Comparison of ENCODE assay signal across 8 cellular contexts in the genomic region with DNA sequence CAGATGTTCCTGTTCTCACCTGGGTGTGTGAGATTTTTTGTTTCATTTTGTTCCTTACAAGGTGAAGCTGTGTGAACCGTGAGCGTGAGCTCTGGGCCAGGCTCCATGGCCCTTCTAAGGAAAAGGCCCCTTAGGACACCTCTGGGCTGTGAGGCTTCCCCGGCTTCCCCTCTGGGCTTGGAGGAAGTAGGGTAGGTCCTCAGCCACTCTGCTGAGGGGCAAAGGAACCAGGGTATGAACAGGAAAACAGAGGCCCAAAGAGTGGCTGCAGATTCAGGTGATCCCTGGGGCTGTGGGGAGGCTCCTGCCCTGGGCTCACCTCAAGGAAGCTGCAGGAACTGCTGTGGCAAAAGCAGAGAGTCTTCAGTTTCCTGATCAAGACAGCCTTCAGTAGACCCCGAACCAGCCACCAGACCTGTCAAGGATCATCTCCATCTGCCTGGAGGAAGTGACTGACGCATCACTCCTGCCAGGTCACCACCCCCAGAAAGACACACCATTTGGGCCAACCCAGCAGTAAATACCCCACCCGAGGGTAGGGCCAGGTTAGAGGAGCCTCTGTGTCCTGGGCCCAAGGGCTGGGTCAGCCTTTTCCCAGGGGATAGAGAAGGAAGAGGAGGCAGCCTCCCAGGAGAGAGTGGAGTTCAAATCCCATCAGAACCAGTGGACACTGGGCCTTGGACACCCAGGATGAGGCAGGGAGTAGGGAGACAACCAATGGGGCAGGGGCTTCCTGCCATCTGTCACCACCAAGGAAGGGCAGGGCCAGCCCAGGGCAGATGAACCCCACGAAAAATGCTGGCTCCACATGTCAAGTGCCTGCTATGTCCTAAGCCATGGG. TPM values are rescaled to one million over a fixed set of nuclear protein-coding genes. Genes with fewer than 3 reads are reported as not detected.
DNase-seq lines count a peak whose midpoint lies in the region; ATAC-seq, FAIRE-seq and TF ChIP-seq lines count a peak whose summit lies in the region.

No MANE protein-coding gene starts in this region.

- peak overlapping the region; percentile 68 to 83 (median 75) for H3K9ac ChIP-seq in BLaER1 treated with 17β-estradiol and CSF1 and Interleukin-3, amounts not matched to agents 10 nM and 100 nM
- peak overlapping the region; percentile 79 to 99 for H3K9ac ChIP-seq in mucosa of rectum (ENCODE audit: low read depth in 1 of 2, low read length in 2 of 2)

- H4K20me1 ChIP-seq in BLaER1 treated with 17β-estradiol and CSF1 and Interleukin-3, amounts not matched to agents 10 nM and 100 nM, result peaks cover 0 to 15% (median 0%) of the 10 kb centered on the region in 11 experiments; a peak in 5 of 22 replicates

- H3K9me3 ChIP-seq in BLaER1 treated with 17β-estradiol and CSF1 and Interleukin-3, amounts not matched to agents 10 nM and 100 nM (replicated peaks in 1 of 11), result no peaks in the 10 kb centered on the region
- H3K9me3 ChIP-seq in adrenal gland (replicated peaks in 1 of 3) (no peaks in the 10 kb centered on the region), mucosa of rectum (ENCODE audit: control insufficient read depth in 2 of 2, low read length in 2 of 2) (no peaks in the 10 kb centered on the region)

- DNase-seq in SKM-1 (lab: John Stamatoyannopoulos, UW; ENCODE audit: unreplicated experiment), result peak; percentile 68
- no peak for DNase-seq in adrenal gland
- no peak for DNase-seq in D721Med (ENCODE audit: insufficient read length, low spot score)
- no peak for DNase-seq in AG08396 (ENCODE audit: low spot score)

- intact Hi-C loops in adrenal gland (cut with DNase I), result loop anchor here in 1 of 2 donors (5.0 kb wide), 1 partner anchor 33 kb away; no protein-coding TSS in a partner anchor

- peak overlapping the region; percentile 84 to 100 (median 93) for H3K4me2 ChIP-seq in BLaER1 treated with 17β-estradiol and CSF1 and Interleukin-3, amounts not matched to agents 10 nM and 100 nM

- no peak for ATAC-seq in HG03469 (IDR thresholded peaks at IDR 0.05; ENCODE audit: unreplicated experiment)
- no peak for ATAC-seq in GM18517 (IDR thresholded peaks at IDR 0.05; ENCODE audit: unreplicated experiment)

- H3K36me3 ChIP-seq in BLaER1 treated with 17β-estradiol and CSF1 and Interleukin-3, amounts not matched to agents 10 nM and 100 nM, result peaks cover 0 to 30% (median 25%) of the 10 kb centered on the region in 11 experiments; a peak in 21 of 22 replicates
- peaks cover 0 to 15% of the 10 kb centered on the region in 2 donors for H3K36me3 ChIP-seq in adrenal gland (replicated peaks in 1 of 2)
- H3K36me3 ChIP-seq in mucosa of rectum (ENCODE audit: control insufficient read depth in 2 of 2, insufficient read depth in 2 of 2, low read length in 2 of 2), result peaks cover 3% of the 10 kb centered on the region in 2 donors

- H3K27ac ChIP-seq in BLaER1 treated with 17β-estradiol and CSF1 and Interleukin-3, amounts not matched to agents 10 nM and 100 nM, result peak overlapping the region; percentile 78 to 90 (median 83)
- H3K27ac ChIP-seq in adrenal gland (peak overlapping the region; percentile 5 to 88 (median 26)), mucosa of rectum (ENCODE audit: low read depth in 2 of 2, low read length in 2 of 2) (peak overlapping the region; percentile 96 to 98)

- no peak for TF ChIP-seq POLR2A in adrenal gland (IDR thresholded peaks at IDR 0.05)

- 57 to 78% (median 63%) methylated on average over 2 to 7 of the region's 7 CpGs for WGBS in adrenal gland, 4 donors

- FAIRE-seq in D721Med (lab: Jason Lieb, UNC), result no peak

- no peaks in the 10 kb centered on the region for H3K27me3 ChIP-seq in BLaER1 treated with 17β-estradiol and CSF1 and Interleukin-3, amounts not matched to agents 10 nM and 100 nM
- H3K27me3 ChIP-seq in adrenal gland, result no peaks in the 10 kb centered on the region
- H3K27me3 ChIP-seq in mucosa of rectum (ENCODE audit: control insufficient read depth in 2 of 2, insufficient read depth in 2 of 2, low read length in 2 of 2), result no peaks in the 10 kb centered on the region

- TF ChIP-seq CTCF in adrenal gland (IDR thresholded peaks at IDR 0.05), result no peak
- TF ChIP-seq CTCF in D721Med (IDR thresholded peaks at IDR 0.05; ENCODE audit: insufficient read depth, missing control alignments), result no peak

- peak overlapping the region; percentile 18 to 69 (median 40); a peak in 19 of 20 replicates for H3K4me3 ChIP-seq in BLaER1 treated with 17β-estradiol and CSF1 and Interleukin-3, amounts not matched to agents 10 nM and 100 nM
- H3K4me3 ChIP-seq in adrenal gland (no peak overlapping the region), mucosa of rectum (ENCODE audit: low read length in 2 of 2) (peak overlapping the region; percentile 73 to 78)

- H3K4me1 ChIP-seq in BLaER1 treated with 17β-estradiol and CSF1 and Interleukin-3, amounts not matched to agents 10 nM and 100 nM, result peaks cover 81 to 99% (median 94%) of the 10 kb centered on the region in 10 experiments
- H3K4me1 ChIP-seq in adrenal gland (replicated peaks in 1 of 2) (peaks cover 13 to 45% of the 10 kb centered on the region in 2 donors), mucosa of rectum (ENCODE audit: control insufficient read depth in 2 of 2, insufficient read depth in 2 of 2, low read length in 2 of 2) (peaks cover 38 to 57% of the 10 kb centered on the region in 2 donors)

RNA-seq across cellular contexts. Expression of gene ST6GALNAC6, which starts 5.7 kb away (rescaled TPM):
- total RNA-seq in adrenal gland, result 100 to 1,000 TPM in 1 of 8 donors, 10 to 100 TPM in 7; 39.1 to 129 (median 68.1) TPM
- 10 to 100 TPM; 26.7 to 46.9 (median 40.0) TPM for polyA plus RNA-seq in adrenal gland

RNA-seq across cellular contexts. Expression of gene ST6GALNAC4, which starts 11.7 kb away (rescaled TPM):
- total RNA-seq in adrenal gland, result 10 to 100 TPM in 7 of 8 donors, 1 to 10 TPM in 1; 8.7 to 65.7 (median 24.7) TPM
- 1 to 10 TPM; 5.3 to 9.2 (median 8.6) TPM for polyA plus RNA-seq in adrenal gland

RNA-seq across cellular contexts. Expression of gene PIP5KL1, which starts 25.5 kb away (rescaled TPM):
- total RNA-seq in adrenal gland, result 1 to 10 TPM in 2 of 8 donors, under 1 TPM in 3, not detected in 3; 0.19 to 2.3 (median 0.83) TPM
- polyA plus RNA-seq in adrenal gland, result 1 to 10 TPM in 1 of 3 donors, under 1 TPM in 2; 0.22 to 1.5 (median 0.54) TPM

RNA-seq across cellular contexts. Expression of gene AK1, which starts 27.6 kb away (rescaled TPM):
- total RNA-seq in adrenal gland, result 100 to 1,000 TPM in 3 of 8 donors, 10 to 100 TPM in 5; 51.9 to 136 (median 88.0) TPM
- polyA plus RNA-seq in adrenal gland, result 100 to 1,000 TPM in 2 of 3 donors, 10 to 100 TPM in 1; 60.0 to 242 (median 175) TPM

RNA-seq across cellular contexts. Expression of gene DPM2, which starts 32.5 kb away (rescaled TPM):
- total RNA-seq in adrenal gland, result 10 to 100 TPM; 18.4 to 46.8 (median 31.4) TPM
- polyA plus RNA-seq in adrenal gland, result 10 to 100 TPM; 32.9 to 36.5 (median 35.6) TPM

Comparison
In these comparisons a context has a peak if more than half of its experiments do, and no peak if none do; other contexts are left out.
1. H3K27ac ChIP-seq: peak in every context shown above with its lines; median percentile 97 in mucosa of rectum; 83 in BLaER1 treated with 17β-estradiol and CSF1 and Interleukin-3, amounts not matched to agents 10 nM and 100 nM; 26 in adrenal gland.
2. H3K4me3 ChIP-seq: peak in BLaER1 treated with 17β-estradiol and CSF1 and Interleukin-3, amounts not matched to agents 10 nM and 100 nM (10 of 10) and mucosa of rectum (2 of 2); none in adrenal gland (0 of 4).